ENCODE assay signal across 1 cellular context in genomic region chr1:52970149-52970548, GRCh38.
TF ChIP-seq lines count a peak whose summit lies in the region.

No MANE protein-coding gene starts in this region.

TF ChIP-seq in GM12878, 131 proteins besides CTCF, POLR2A, EP300 and RAD21 (continued from another document):
- TF ChIP-seq, protein P1, sequence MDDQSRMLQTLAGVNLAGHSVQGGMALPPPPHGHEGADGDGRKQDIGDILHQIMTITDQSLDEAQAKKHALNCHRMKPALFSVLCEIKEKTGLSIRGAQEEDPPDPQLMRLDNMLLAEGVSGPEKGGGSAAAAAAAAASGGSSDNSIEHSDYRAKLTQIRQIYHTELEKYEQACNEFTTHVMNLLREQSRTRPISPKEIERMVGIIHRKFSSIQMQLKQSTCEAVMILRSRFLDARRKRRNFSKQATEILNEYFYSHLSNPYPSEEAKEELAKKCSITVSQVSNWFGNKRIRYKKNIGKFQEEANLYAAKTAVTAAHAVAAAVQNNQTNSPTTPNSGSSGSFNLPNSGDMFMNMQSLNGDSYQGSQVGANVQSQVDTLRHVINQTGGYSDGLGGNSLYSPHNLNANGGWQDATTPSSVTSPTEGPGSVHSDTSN (IDR thresholded peaks at IDR 0.05; ENCODE audit: insufficient replicate concordance, low read depth, low read length) = no peak
- TF ChIP-seq, protein P2, sequence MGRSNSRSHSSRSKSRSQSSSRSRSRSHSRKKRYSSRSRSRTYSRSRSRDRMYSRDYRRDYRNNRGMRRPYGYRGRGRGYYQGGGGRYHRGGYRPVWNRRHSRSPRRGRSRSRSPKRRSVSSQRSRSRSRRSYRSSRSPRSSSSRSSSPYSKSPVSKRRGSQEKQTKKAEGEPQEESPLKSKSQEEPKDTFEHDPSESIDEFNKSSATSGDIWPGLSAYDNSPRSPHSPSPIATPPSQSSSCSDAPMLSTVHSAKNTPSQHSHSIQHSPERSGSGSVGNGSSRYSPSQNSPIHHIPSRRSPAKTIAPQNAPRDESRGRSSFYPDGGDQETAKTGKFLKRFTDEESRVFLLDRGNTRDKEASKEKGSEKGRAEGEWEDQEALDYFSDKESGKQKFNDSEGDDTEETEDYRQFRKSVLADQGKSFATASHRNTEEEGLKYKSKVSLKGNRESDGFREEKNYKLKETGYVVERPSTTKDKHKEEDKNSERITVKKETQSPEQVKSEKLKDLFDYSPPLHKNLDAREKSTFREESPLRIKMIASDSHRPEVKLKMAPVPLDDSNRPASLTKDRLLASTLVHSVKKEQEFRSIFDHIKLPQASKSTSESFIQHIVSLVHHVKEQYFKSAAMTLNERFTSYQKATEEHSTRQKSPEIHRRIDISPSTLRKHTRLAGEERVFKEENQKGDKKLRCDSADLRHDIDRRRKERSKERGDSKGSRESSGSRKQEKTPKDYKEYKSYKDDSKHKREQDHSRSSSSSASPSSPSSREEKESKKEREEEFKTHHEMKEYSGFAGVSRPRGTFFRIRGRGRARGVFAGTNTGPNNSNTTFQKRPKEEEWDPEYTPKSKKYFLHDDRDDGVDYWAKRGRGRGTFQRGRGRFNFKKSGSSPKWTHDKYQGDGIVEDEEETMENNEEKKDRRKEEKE (IDR thresholded peaks at IDR 0.05) = no peak
- no peak for TF ChIP-seq HDGF (IDR thresholded peaks at IDR 0.05)
- TF ChIP-seq RELA (IDR thresholded peaks at IDR 0.05; ENCODE audit: borderline replicate concordance, partially characterized antibody) = no peak
- no peak for TF ChIP-seq TARDBP (IDR thresholded peaks at IDR 0.05; ENCODE audit: borderline replicate concordance)
- TF ChIP-seq SMAD1 (IDR thresholded peaks at IDR 0.05; ENCODE audit: low read depth, partially characterized antibody) = no peak
